22 cellular contexts compared by ENCODE assay signal in the genomic region with DNA sequence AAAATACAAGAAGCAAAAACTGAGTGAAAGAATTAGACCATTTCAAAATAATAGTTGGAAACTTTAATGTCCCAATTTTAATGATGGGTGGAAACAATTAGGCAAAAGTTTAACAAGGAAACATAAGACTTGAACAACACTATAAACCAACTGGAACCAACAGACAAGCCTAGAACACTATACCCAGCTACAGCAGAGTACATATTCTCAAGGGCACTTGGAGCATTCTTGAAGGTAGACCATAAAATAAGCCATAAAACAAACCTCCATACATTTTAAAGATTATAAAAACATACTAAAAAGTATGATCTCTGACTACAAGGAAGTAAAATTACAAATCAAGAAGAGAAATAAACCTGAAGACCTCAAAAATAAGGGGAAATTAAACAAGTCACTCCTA.
"Had no signal": no experiment of that assay in that cellular context is flagged by ENCODE, and none has a peak within 500 bp of the region (broad histone marks: within the 10 kb centered on the region; RNA-seq: fewer than 3 reads in every experiment).

No MANE protein-coding gene starts in this region.

- ATAC-seq: foreskin keratinocyte, gastroesophageal sphincter, heart left ventricle, left lung, left ventricle myocardium superior, lower lobe of right lung had no signal

- FAIRE-seq: endothelial cell of umbilical vein, frontal cortex, kidney had no signal

- H3K27ac Mint-ChIP-seq: immature natural killer cell, mesothelial cell of epicardium had no signal

- H3K27ac ChIP-seq: coronary artery, dorsolateral prefrontal cortex, esophagus muscularis mucosa, foreskin keratinocyte, gastroesophageal sphincter, heart left ventricle, hepatocyte, left lung, lower lobe of right lung had no signal

- H3K9me3 ChIP-seq: esophagus muscularis mucosa, gastroesophageal sphincter, heart left ventricle, left lung, lower lobe of right lung had no signal

- H3K4me3 Mint-ChIP-seq: immature natural killer cell, mesothelial cell of epicardium had no signal

- H3K36me3 ChIP-seq: esophagus muscularis mucosa, gastroesophageal sphincter, heart left ventricle, left lung, lower lobe of right lung had no signal

- H3K27me3 ChIP-seq: esophagus muscularis mucosa, foreskin keratinocyte, gastroesophageal sphincter, heart left ventricle, hepatocyte, left lung had no signal

- H3K9me3 Mint-ChIP-seq: mesothelial cell of epicardium had no signal

- H3K4me1 Mint-ChIP-seq: immature natural killer cell, mesothelial cell of epicardium had no signal

- H3K36me3 Mint-ChIP-seq: immature natural killer cell, mesothelial cell of epicardium had no signal

- DNase-seq: dermis blood vessel endothelial cell; dorsolateral prefrontal cortex; effector CD4-positive, alpha-beta T cell; effector memory CD4-positive, alpha-beta T cell; foreskin keratinocyte; heart left ventricle; hypothalamus; immature natural killer cell; islet precursor cell; kidney; kidney glomerular epithelial cell; left lung; left ventricle myocardium superior; lower lobe of right lung; mesenchymal stem cell had no signal

- H3K4me3 ChIP-seq: coronary artery, dorsolateral prefrontal cortex, esophagus muscularis mucosa, gastroesophageal sphincter, heart left ventricle, hepatocyte, left lung, lower lobe of right lung had no signal

- H3K4me1 ChIP-seq: esophagus muscularis mucosa, foreskin keratinocyte, gastroesophageal sphincter, heart left ventricle, left lung, lower lobe of right lung had no signal
